In genomic region chr15:69474846-69475455, GRCh38 we compare ENCODE assay signal across 10 cellular contexts. TPM values are rescaled to one million over a fixed set of nuclear protein-coding genes. Genes with fewer than 3 reads are reported as not detected.
A peak's percentile ranks its signal among the peaks of the same experiment; 100 is the strongest.
DNase-seq lines count a peak whose midpoint lies in the region; ATAC-seq and TF ChIP-seq lines count a peak whose summit lies in the region.
"Had no signal": no experiment of that assay in that cellular context is flagged by ENCODE, and none has a peak within 500 bp of the region (broad histone marks: within the 10 kb centered on the region; RNA-seq: fewer than 3 reads in every experiment).

No MANE protein-coding gene starts in this region.

- POLR2A ChIA-PET in SK-N-SH (lab: Yijun Ruan, JAX): no interaction called here

- H3K4me3 Mint-ChIP-seq in activated CD8-positive, alpha-beta memory T cell treated with anti-CD3 and anti-CD28 coated beads, Interleukin-2, amount 10 ng/mL, durations not matched to agents 7 days and 5 days: no peak overlapping the region

- DNase-seq in activated CD8-positive, alpha-beta memory T cell treated with anti-CD3 and anti-CD28 coated beads, Interleukin-2, amount 10 ng/mL, durations not matched to agents 7 days and 5 days: no peak
- no peak for DNase-seq in activated CD8-positive, alpha-beta memory T cell treated with anti-CD3 and anti-CD28 coated beads, Interleukin-2, amount 50 U/mL, for 4 hours
- DNase-seq in SK-N-SH (no peak), epithelial cell of proximal tubule (ENCODE audit: low read depth) (no peak), smooth muscle cell (lab: John Stamatoyannopoulos, UW; ENCODE audit: unreplicated experiment) (no peak), NCI-H345 treated with DMSO at 0.1 percent for 48 hours (lab: John Stamatoyannopoulos, UW; ENCODE audit: unreplicated experiment) (no peak), omental fat pad (ENCODE audit: low spot score) (no peak)

- H3K27me3 ChIP-seq in SK-N-SH (ENCODE audit: insufficient read depth) (no peaks in the 10 kb centered on the region), smooth muscle cell (ENCODE audit: low read depth) (no peaks in the 10 kb centered on the region)
- H3K27me3 ChIP-seq: colonic mucosa had no signal

- H3K4me2 ChIP-seq in SK-N-SH: no peak overlapping the region
- H3K4me2 ChIP-seq in smooth muscle cell: no peak overlapping the region

- H3K27ac ChIP-seq in SK-N-SH (ENCODE audit: low read depth in 2 of 2, low read length in 1 of 2) (peak overlapping the region in 1 of 2 experiments; percentile 45; a peak in 2 of 4 replicates), smooth muscle cell (ENCODE audit: low read depth) (no peak overlapping the region)
- H3K27ac ChIP-seq: colonic mucosa, parathyroid adenoma had no signal

- H2AFZ ChIP-seq in SK-N-SH (ENCODE audit: low read depth) (peak overlapping the region; percentile 72; the same call in 1 of the 2 replicates), smooth muscle cell (ENCODE audit: low read depth) (no peak overlapping the region)
- H2AFZ ChIP-seq: parathyroid adenoma had no signal

- H3K9me3 ChIP-seq in SK-N-SH (no peaks in the 10 kb centered on the region), smooth muscle cell (replicated peaks; ENCODE audit: low read depth) (no peaks in the 10 kb centered on the region)
- H3K9me3 ChIP-seq: colonic mucosa had no signal

- peaks cover 2% of the 10 kb centered on the region for H3K36me3 Mint-ChIP-seq in activated CD8-positive, alpha-beta memory T cell treated with anti-CD3 and anti-CD28 coated beads, Interleukin-2, amount 10 ng/mL, durations not matched to agents 7 days and 5 days

- H3K27ac Mint-ChIP-seq in activated CD8-positive, alpha-beta memory T cell treated with anti-CD3 and anti-CD28 coated beads, Interleukin-2, amount 10 ng/mL, durations not matched to agents 7 days and 5 days: no peak overlapping the region

- no peak overlapping the region for H3K9ac ChIP-seq in SK-N-SH
- H3K9ac ChIP-seq in smooth muscle cell (ENCODE audit: low read depth): no peak overlapping the region
- H3K9ac ChIP-seq: parathyroid adenoma had no signal

- H4K20me1 ChIP-seq in SK-N-SH (ENCODE audit: insufficient read depth): no peaks in the 10 kb centered on the region
- H4K20me1 ChIP-seq in smooth muscle cell (ENCODE audit: low read depth): no peaks in the 10 kb centered on the region

- no peaks in the 10 kb centered on the region for H3K9me2 ChIP-seq in SK-N-SH

- 79% methylated on average over 5 of the region's 7 CpGs for WGBS in SK-N-SH (ENCODE audit: low lambda C conversion rate)
- 81% methylated on average over 7 of the region's 7 CpGs for WGBS in smooth muscle cell (ENCODE audit: low lambda C conversion rate)

- no peak overlapping the region for H3K4me3 ChIP-seq in SK-N-SH (ENCODE audit: low read depth in 2 of 2, low read length in 1 of 2)
- no peak overlapping the region for H3K4me3 ChIP-seq in epithelial cell of proximal tubule (ENCODE audit: low read depth, low read length)
- H3K4me3 ChIP-seq in smooth muscle cell: no peak overlapping the region
- H3K4me3 ChIP-seq: colonic mucosa had no signal

- H3K79me2 ChIP-seq in SK-N-SH (ENCODE audit: insufficient read depth): no peaks in the 10 kb centered on the region
- H3K79me2 ChIP-seq in smooth muscle cell (ENCODE audit: low read depth): no peaks in the 10 kb centered on the region
- H3K79me2 ChIP-seq: parathyroid adenoma had no signal

- H3F3A ChIP-seq in SK-N-SH (replicated peaks; ENCODE audit: insufficient read depth) (peaks cover 9% of the 10 kb centered on the region), smooth muscle cell (ENCODE audit: low read depth) (no peaks in the 10 kb centered on the region)

- peaks cover 5% of the 10 kb centered on the region for H3K4me1 Mint-ChIP-seq in activated CD8-positive, alpha-beta memory T cell treated with anti-CD3 and anti-CD28 coated beads, Interleukin-2, amount 10 ng/mL, durations not matched to agents 7 days and 5 days

- CTCF ChIA-PET in activated CD8-positive, alpha-beta memory T cell treated with anti-CD3 and anti-CD28 coated beads, Interleukin-2, amount 10 ng/mL, durations not matched to agents 7 days and 5 days (lab: Charles Lee): interaction anchor here (0.7 to 5.1 kb wide), 12 partner anchors 7 to 1029 kb away, joined by 3 to 44 read pairs (median 5); partner anchors contain the start of gene RPLP1
- CTCF ChIA-PET in SK-N-SH (lab: Yijun Ruan, JAX): interaction anchor here (0.6 to 7.0 kb wide), 22 partner anchors 8 to 1350 kb away, joined by 3 to 81 read pairs (median 4); partner anchors contain the start of gene TLE3

- ATAC-seq in activated CD8-positive, alpha-beta memory T cell treated with anti-CD3 and anti-CD28 coated beads, Interleukin-2, amount 10 ng/mL, durations not matched to agents 7 days and 5 days: peak; percentile 35
- no peak for ATAC-seq in GM18517 (IDR thresholded peaks at IDR 0.05; ENCODE audit: unreplicated experiment)
- no peak for ATAC-seq in omental fat pad (ENCODE audit: low FRiP score)

- H3K27me3 Mint-ChIP-seq in activated CD8-positive, alpha-beta memory T cell treated with anti-CD3 and anti-CD28 coated beads, Interleukin-2, amount 10 ng/mL, durations not matched to agents 7 days and 5 days: peaks cover 56% of the 10 kb centered on the region

- H3K36me3 ChIP-seq in SK-N-SH (replicated peaks in 1 of 2; ENCODE audit: control insufficient read depth in 1 of 2, insufficient read depth in 2 of 2, low read length in 1 of 2): no peaks in the 10 kb centered on the region
- H3K36me3 ChIP-seq in smooth muscle cell (ENCODE audit: low read depth): no peaks in the 10 kb centered on the region
- H3K36me3 ChIP-seq: colonic mucosa had no signal

- TF ChIP-seq CTCF in SK-N-SH (IDR thresholded peaks at IDR 0.05): no peak; the same call in 1 of the 2 replicates
- peak; percentile 9 for TF ChIP-seq CTCF in epithelial cell of proximal tubule (conservative IDR thresholded peaks at IDR 0.05; ENCODE audit: low read depth, low read length)
- peak; percentile 21 for TF ChIP-seq CTCF in smooth muscle cell (IDR thresholded peaks at IDR 0.05; ENCODE audit: borderline replicate concordance, insufficient read depth, poor library complexity, severe bottlenecking)
- TF ChIP-seq CTCF in omental fat pad (IDR thresholded peaks at IDR 0.05): no peak

- H3K9me3 Mint-ChIP-seq in activated CD8-positive, alpha-beta memory T cell treated with anti-CD3 and anti-CD28 coated beads, Interleukin-2, amount 10 ng/mL, durations not matched to agents 7 days and 5 days (ENCODE audit: low read depth): no peaks in the 10 kb centered on the region

- TF ChIP-seq EP300 in SK-N-SH (IDR thresholded peaks at IDR 0.05; ENCODE audit: borderline replicate concordance in 1 of 2, low read depth in 1 of 2, low read length in 1 of 2): no peak

- no peak for TF ChIP-seq RAD21 in SK-N-SH (IDR thresholded peaks at IDR 0.05; ENCODE audit: low read length)

- peaks cover 0 to 8% of the 10 kb centered on the region in 2 experiments; a peak in 2 of 4 replicates for H3K4me1 ChIP-seq in SK-N-SH (ENCODE audit: control insufficient read depth in 1 of 2, insufficient read depth in 2 of 2, low read depth in 1 of 2, low read length in 1 of 2)
- no peaks in the 10 kb centered on the region for H3K4me1 ChIP-seq in smooth muscle cell (ENCODE audit: low read depth)
- H3K4me1 ChIP-seq: colonic mucosa, parathyroid adenoma had no signal

TF ChIP-seq in SK-N-SH, 30 proteins besides CTCF, POLR2A, EP300 and RAD21 (continues in another document):
- TF ChIP-seq GABPA (IDR thresholded peaks at IDR 0.05; ENCODE audit: low read depth) (no peak), NFIC (IDR thresholded peaks at IDR 0.05; ENCODE audit: borderline replicate concordance) (no peak), YY1 (IDR thresholded peaks at IDR 0.05; ENCODE audit: low read depth) (no peak), POLR2AphosphoS5 (IDR thresholded peaks at IDR 0.05; ENCODE audit: low read depth, low read length) (no peak), FOXM1 (IDR thresholded peaks at IDR 0.05; ENCODE audit: low read depth) (no peak), SIN3A (IDR thresholded peaks at IDR 0.05; ENCODE audit: borderline replicate concordance, low read depth, low read length) (no peak), USF2 (IDR thresholded peaks at IDR 0.05; ENCODE audit: borderline replicate concordance, low read depth, low read length) (no peak), MAX (IDR thresholded peaks at IDR 0.05; ENCODE audit: low read depth) (no peak), ZBTB33 (IDR thresholded peaks at IDR 0.05; ENCODE audit: borderline replicate concordance, low read depth) (no peak), NRF1 (IDR thresholded peaks at IDR 0.05; ENCODE audit: low read depth, low read length) (no peak)

RNA-seq across cellular contexts. Expression of gene RPLP1, which starts 22.3 kb away (rescaled TPM):
- total RNA-seq in activated CD8-positive, alpha-beta memory T cell treated with anti-CD3 and anti-CD28 coated beads, Interleukin-2, amount 10 ng/mL, durations not matched to agents 7 days and 5 days: 1,000 to 10,000 TPM; 1,405 to 1,605 TPM
- polyA plus RNA-seq in SK-N-SH (2012; rRNA removed): 1,514 and 1,792 TPM in 2 replicates
- polyA plus RNA-seq in SK-N-SH (2012; cell fraction: cytosol; rRNA removed): 1,001 and 1,355 TPM in 2 replicates
- 360 and 521 TPM in 2 replicates for polyA plus RNA-seq in SK-N-SH (2012; cell fraction: nucleus; rRNA removed)
- total RNA-seq in epithelial cell of proximal tubule: 617 and 781 TPM in 2 replicates
- 321 and 375 TPM in 2 replicates for total RNA-seq in smooth muscle cell
- polyA plus RNA-seq in smooth muscle cell: 1,155 and 1,251 TPM in 2 replicates
- 100 to 1,000 TPM; 539 to 795 (median 579) TPM for total RNA-seq in omental fat pad

Comparison
In these comparisons a context has a peak if more than half of its experiments do, and no peak if none do; other contexts are left out.
1. CTCF ChIP-seq: peak in epithelial cell of proximal tubule (single experiment) and smooth muscle cell (single experiment); none in SK-N-SH (single experiment) and omental fat pad (0 of 3).